ENCODE assay signal across 26 cellular contexts in the genomic region with DNA sequence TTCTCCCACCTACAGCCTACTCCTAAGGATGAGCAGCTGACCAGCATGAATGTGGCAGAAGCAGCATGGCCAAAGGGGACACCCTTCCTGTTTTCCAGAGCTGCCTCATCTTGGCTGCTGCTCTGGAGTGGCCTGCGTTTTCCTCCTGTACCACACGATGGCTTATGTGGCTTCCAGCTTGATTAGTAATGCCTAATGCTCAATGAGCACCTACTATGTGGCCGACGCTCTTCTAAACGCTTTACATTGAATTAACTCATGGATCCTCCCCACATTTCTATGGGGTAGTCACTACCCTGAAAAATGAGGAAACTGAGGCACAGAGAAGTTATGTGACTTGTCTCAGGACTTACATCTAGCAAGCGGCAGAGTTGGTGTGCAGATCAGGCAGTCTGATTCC.
"Had no signal": no experiment of that assay in that cellular context is flagged by ENCODE, and none has a peak within 500 bp of the region (broad histone marks: within the 10 kb centered on the region; RNA-seq: fewer than 3 reads in every experiment).

No MANE protein-coding gene starts in this region.

- H3K36me3 Mint-ChIP-seq: mesothelial cell of epicardium, natural killer cell, neural progenitor cell had no signal

- DNase-seq: islet precursor cell; left ventricle myocardium inferior; mesendoderm; naive B cell; natural killer cell; nephron progenitor cell; retina; right cardiac atrium; stimulated activated CD4-positive, alpha-beta T cell treated with anti-CD3 and anti-CD28 coated beads, Interleukin-12 subunit alpha, Interleukin-12 subunit beta, amount 100 ng/mL, for 4 hours; stimulated activated CD4-positive, alpha-beta T cell treated with anti-CD3 and anti-CD28 coated beads, Interleukin-15, amount 100 ng/mL, for 24 hours; stimulated activated CD4-positive, alpha-beta T cell treated with anti-CD3 and anti-CD28 coated beads, Interleukin-2, amount 100 ng/mL, for 24 hours; stimulated activated CD4-positive, alpha-beta T cell treated with anti-CD3 and anti-CD28 coated beads, Interleukin-4, amount 100 ng/mL, for 1 hour; stimulated activated naive B cell treated with anti-CD40 and anti-IgM and Interleukin-4, amounts not matched to agents 10 μg/mL and 1 μg/mL and 100 μg/mL, for 72 hours; stimulated activated naive CD8-positive, alpha-beta T cell treated with anti-CD3 and anti-CD28 coated beads, Interleukin-15, Interleukin-2, amounts not matched to agents 100 U/mL and 50 U/mL, for 24 hours; stomach; testis; thyroid gland; transverse colon had no signal

- H3K4me3 Mint-ChIP-seq: mesothelial cell of epicardium; naive B cell; natural killer cell; nephron progenitor cell; neural progenitor cell; stimulated activated naive B cell treated with anti-CD40 and anti-IgM and Interleukin-4, amounts not matched to agents 10 μg/mL and 1 μg/mL and 100 μg/mL, for 72 hours had no signal

- H3K36me3 ChIP-seq: left ventricle myocardium inferior, neural progenitor cell, pancreas, prostate gland, stomach, thyroid gland, upper lobe of left lung, vagina had no signal

- H3K4me1 ChIP-seq: left ventricle myocardium inferior, neural progenitor cell, pancreas, prostate gland, stomach, testis, thyroid gland, transverse colon, vagina had no signal

- H3K27me3 ChIP-seq: neural progenitor cell, pancreas, stomach, testis, thyroid gland, transverse colon, upper lobe of left lung, vagina had no signal

- H3K4me1 Mint-ChIP-seq: mesothelial cell of epicardium; naive B cell; natural killer cell; stimulated activated naive B cell treated with anti-CD40 and anti-IgM and Interleukin-4, amounts not matched to agents 10 μg/mL and 1 μg/mL and 100 μg/mL, for 72 hours had no signal

- H3K9me3 Mint-ChIP-seq: mesothelial cell of epicardium, neural progenitor cell had no signal

- H3K9ac ChIP-seq: neural progenitor cell had no signal

- H3K4me3 ChIP-seq: left ventricle myocardium inferior, lung, neural progenitor cell, pancreas, prostate gland, skin epidermis, stomach, testis, thyroid gland, transverse colon, upper lobe of left lung, vagina had no signal

- H3K27ac Mint-ChIP-seq: mesothelial cell of epicardium; naive B cell; natural killer cell; nephron progenitor cell; neural progenitor cell; stimulated activated naive B cell treated with anti-CD40 and anti-IgM and Interleukin-4, amounts not matched to agents 10 μg/mL and 1 μg/mL and 100 μg/mL, for 72 hours had no signal

- H3K9me3 ChIP-seq: left ventricle myocardium inferior, pancreas, prostate gland, stomach, testis, thyroid gland, transverse colon, upper lobe of left lung, vagina had no signal

- H3K27ac ChIP-seq: left ventricle myocardium inferior, neural progenitor cell, pancreas, prostate gland, skin epidermis, stomach, testis, thyroid gland, transverse colon, upper lobe of left lung, vagina had no signal
